In the genomic region with DNA sequence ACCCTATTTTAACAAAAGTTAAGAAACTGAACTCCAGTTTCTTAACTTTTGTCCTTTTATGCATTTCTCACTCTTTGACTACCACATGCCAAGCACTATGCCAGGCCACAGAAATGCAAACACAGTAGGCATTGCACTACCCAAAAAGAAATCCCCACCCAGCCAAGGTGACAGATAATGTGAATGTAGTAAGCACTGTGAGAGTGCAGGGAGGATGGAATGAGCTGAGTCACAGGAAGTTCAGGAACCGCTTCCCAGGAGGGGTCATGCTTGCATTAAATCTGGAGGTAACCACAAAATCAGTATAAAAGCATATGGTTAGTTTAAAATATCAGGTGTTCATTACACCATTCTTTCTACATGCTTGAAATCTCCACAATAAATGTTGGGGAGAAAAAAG, we compare ENCODE assay signal across 9 cellular contexts. TPM values are rescaled to one million over a fixed set of nuclear protein-coding genes. Genes with fewer than 3 reads are reported as not detected.
DNase-seq lines count a peak whose midpoint lies in the region; ATAC-seq, FAIRE-seq and TF ChIP-seq lines count a peak whose summit lies in the region.
"Had no signal": no experiment of that assay in that cellular context is flagged by ENCODE, and none has a peak within 500 bp of the region (broad histone marks: within the 10 kb centered on the region; RNA-seq: fewer than 3 reads in every experiment).

No MANE protein-coding gene starts in this region.

- 76% methylated on average over 1 of the region's 1 CpG for whole genome bisulfite sequencing in hepatocyte (ENCODE audit: low lambda C conversion rate, missing lambda C conversion rate)

- no peaks in the 10 kb centered on the region for H3K36me3 ChIP-seq in hepatocyte (replicated peaks; ENCODE audit: insufficient read depth, low read depth)

- TF ChIP-seq CTCF in AG10803 (conservative IDR thresholded peaks at IDR 0.05; ENCODE audit: low read length) (no peak), hepatocyte (IDR thresholded peaks at IDR 0.05; ENCODE audit: poor library complexity) (no peak)

- H3K9me3 Mint-ChIP-seq in activated CD8-positive, alpha-beta T cell treated with anti-CD3 and anti-CD28 coated beads, Interleukin-2, amount 10 ng/mL, durations not matched to agents 7 days and 5 days (ENCODE audit: insufficient read depth): no peaks in the 10 kb centered on the region

- peak; percentile 94 for DNase-seq in AG10803 (ENCODE audit: low read depth)
- peak; percentile 89 for DNase-seq in HT-29 (ENCODE audit: low spot score)
- no peak for DNase-seq in activated CD8-positive, alpha-beta T cell treated with anti-CD3 and anti-CD28 coated beads, Interleukin-2, amount 10 ng/mL, durations not matched to agents 7 days and 5 days
- DNase-seq in hepatocyte (ENCODE audit: low spot score): no peak
- DNase-seq in SK-N-DZ (ENCODE audit: low spot score): no peak
- DNase-seq in frontal cortex (ENCODE audit: low spot score in 2 of 2): no peak
- DNase-seq: stimulated activated CD4-positive, alpha-beta T cell treated with anti-CD3 and anti-CD28 coated beads, Interleukin-12 subunit alpha, Interleukin-12 subunit beta, amount 100 ng/mL, for 4 hours had no signal

- peak overlapping the region; percentile 52 for H3K27ac ChIP-seq in hepatocyte

- H3K79me2 ChIP-seq in hepatocyte: no peaks in the 10 kb centered on the region

- no peaks in the 10 kb centered on the region for H3K9me3 ChIP-seq in hepatocyte (ENCODE audit: low read depth)

- no peak for ATAC-seq in activated CD8-positive, alpha-beta T cell treated with anti-CD3 and anti-CD28 coated beads, Interleukin-2, amount 10 ng/mL, durations not matched to agents 7 days and 5 days
- ATAC-seq in GM21576 (IDR thresholded peaks at IDR 0.05; ENCODE audit: unreplicated experiment) (no peak), GM18868 (IDR thresholded peaks at IDR 0.05; ENCODE audit: unreplicated experiment) (no peak)

- peaks cover 26% of the 10 kb centered on the region for H3K36me3 Mint-ChIP-seq in activated CD8-positive, alpha-beta T cell treated with anti-CD3 and anti-CD28 coated beads, Interleukin-2, amount 10 ng/mL, durations not matched to agents 7 days and 5 days (ENCODE audit: low read depth)

- CTCF ChIA-PET in activated CD8-positive, alpha-beta T cell treated with anti-CD3 and anti-CD28 coated beads, Interleukin-2, amount 10 ng/mL, durations not matched to agents 7 days and 5 days (lab: Charles Lee): interaction anchor here (1.0 to 2.1 kb wide), 4 partner anchors 8 to 127 kb away, joined by 3 to 7 read pairs (median 5); no protein-coding TSS in a partner anchor

- no peaks in the 10 kb centered on the region for H3K9me2 ChIP-seq in hepatocyte (replicated peaks; ENCODE audit: insufficient read depth)

- H3K4me3 Mint-ChIP-seq in activated CD8-positive, alpha-beta T cell treated with anti-CD3 and anti-CD28 coated beads, Interleukin-2, amount 10 ng/mL, durations not matched to agents 7 days and 5 days: no peak overlapping the region

- FAIRE-seq in frontal cortex (lab: Jason Lieb, UNC): no peak

- no peaks in the 10 kb centered on the region for H3K27me3 Mint-ChIP-seq in activated CD8-positive, alpha-beta T cell treated with anti-CD3 and anti-CD28 coated beads, Interleukin-2, amount 10 ng/mL, durations not matched to agents 7 days and 5 days (ENCODE audit: low read depth)

- no peak overlapping the region for H3K4me2 ChIP-seq in hepatocyte

- H3K27me3 ChIP-seq in hepatocyte: no peaks in the 10 kb centered on the region

- no peak overlapping the region for H3K4me3 ChIP-seq in AG10803 (ENCODE audit: low read length)
- no peak overlapping the region for H3K4me3 ChIP-seq in hepatocyte

- no peaks in the 10 kb centered on the region for H4K20me1 ChIP-seq in hepatocyte (ENCODE audit: insufficient read depth, poor library complexity, severe bottlenecking)

- peaks cover 43% of the 10 kb centered on the region for H3K4me1 Mint-ChIP-seq in activated CD8-positive, alpha-beta T cell treated with anti-CD3 and anti-CD28 coated beads, Interleukin-2, amount 10 ng/mL, durations not matched to agents 7 days and 5 days (ENCODE audit: low read depth)

- H3K27ac Mint-ChIP-seq in activated CD8-positive, alpha-beta T cell treated with anti-CD3 and anti-CD28 coated beads, Interleukin-2, amount 10 ng/mL, durations not matched to agents 7 days and 5 days: peak overlapping the region; percentile 17

- H3K4me1 ChIP-seq in hepatocyte (ENCODE audit: insufficient read depth): peaks cover 9% of the 10 kb centered on the region

- POLR2A ChIA-PET in activated CD8-positive, alpha-beta T cell treated with anti-CD3 and anti-CD28 coated beads, Interleukin-2, amount 10 ng/mL, durations not matched to agents 7 days and 5 days (lab: Charles Lee): no interaction called here

- no peak overlapping the region for H2AFZ ChIP-seq in hepatocyte

RNA-seq across cellular contexts. Expression of a gene that starts 20.1 kb away (rescaled TPM):
- total RNA-seq in HT-29 (2014; rRNA removed; shearing (Covaris generic)): 0.37 and 0.81 TPM in 2 replicates
- not detected for total RNA-seq in activated CD8-positive, alpha-beta T cell treated with anti-CD3 and anti-CD28 coated beads, Interleukin-2, amount 10 ng/mL, durations not matched to agents 7 days and 5 days
- total RNA-seq in hepatocyte: not detected in 2 replicates
- polyA plus RNA-seq in hepatocyte: 0.10 TPM in 1 of 2 replicates, not detected in the other
- not detected in 2 replicates for polyA plus RNA-seq in SK-N-DZ (2014; cell fraction: cytosol; rRNA removed)
- 0.38 TPM in 1 of 2 replicates, not detected in the other for polyA plus RNA-seq in SK-N-DZ (2014; cell fraction: nucleus; rRNA removed)
- not detected for total RNA-seq in frontal cortex

RNA-seq across cellular contexts. Expression of a gene that starts 27.8 kb away (rescaled TPM):
- 508 and 511 TPM in 2 replicates for total RNA-seq in HT-29 (2014; rRNA removed; shearing (Covaris generic))
- 100 to 1,000 TPM; 104 to 109 TPM for total RNA-seq in activated CD8-positive, alpha-beta T cell treated with anti-CD3 and anti-CD28 coated beads, Interleukin-2, amount 10 ng/mL, durations not matched to agents 7 days and 5 days
- total RNA-seq in hepatocyte: 108 and 112 TPM in 2 replicates
- polyA plus RNA-seq in hepatocyte: 207 and 230 TPM in 2 replicates
- polyA plus RNA-seq in SK-N-DZ (2014; cell fraction: cytosol; rRNA removed): 270 and 283 TPM in 2 replicates
- 178 and 255 TPM in 2 replicates for polyA plus RNA-seq in SK-N-DZ (2014; cell fraction: nucleus; rRNA removed)
- total RNA-seq in frontal cortex: 71.7 TPM

RNA-seq across cellular contexts. Expression of a gene that starts 34.4 kb away (rescaled TPM):
- total RNA-seq in HT-29 (2014; rRNA removed; shearing (Covaris generic)): 31.6 and 40.1 TPM in 2 replicates
- total RNA-seq in activated CD8-positive, alpha-beta T cell treated with anti-CD3 and anti-CD28 coated beads, Interleukin-2, amount 10 ng/mL, durations not matched to agents 7 days and 5 days: 10 to 100 TPM; 42.0 to 43.1 TPM
- total RNA-seq in hepatocyte: 16.9 and 19.0 TPM in 2 replicates
- 58.5 and 60.1 TPM in 2 replicates for polyA plus RNA-seq in hepatocyte
- polyA plus RNA-seq in SK-N-DZ (2014; cell fraction: cytosol; rRNA removed): 9.7 and 12.5 TPM in 2 replicates
- polyA plus RNA-seq in SK-N-DZ (2014; cell fraction: nucleus; rRNA removed): 16.3 and 18.4 TPM in 2 replicates
- 3.3 TPM for total RNA-seq in frontal cortex

Comparison
In these comparisons a context has a peak if more than half of its experiments do, and no peak if none do; other contexts are left out.
1. DNase-seq: peak in AG10803 (single experiment) and HT-29 (single experiment); none in activated CD8-positive, alpha-beta T cell treated with anti-CD3 and anti-CD28 coated beads, Interleukin-2, amount 10 ng/mL, durations not matched to agents 7 days and 5 days (single experiment), hepatocyte (single experiment), SK-N-DZ (single experiment) and frontal cortex (0 of 2).